Comparison of ENCODE assay signal across 1 cellular context in the genomic region with DNA sequence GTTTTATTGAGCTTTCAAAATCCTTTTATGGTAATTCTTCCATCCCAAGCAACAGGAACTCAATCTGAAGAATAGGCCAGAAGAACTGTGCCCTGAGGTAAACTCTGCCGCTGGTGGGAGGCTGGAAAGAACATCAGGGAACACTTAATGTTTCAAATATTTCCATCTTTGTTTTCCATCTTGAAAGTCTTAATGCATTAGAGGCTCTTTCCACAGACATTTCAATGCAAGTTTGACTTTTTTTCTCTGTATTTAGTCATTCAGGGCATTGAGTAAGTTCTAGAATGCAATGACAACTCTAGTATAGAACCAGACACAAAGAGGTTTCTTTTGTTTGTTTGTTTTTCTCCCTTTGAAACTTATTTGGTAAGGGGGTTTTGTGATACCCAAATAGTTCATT.
TF ChIP-seq lines count a peak whose summit lies in the region.

No MANE protein-coding gene starts in this region.

TF ChIP-seq in GM12878, 131 proteins besides CTCF, POLR2A, EP300 and RAD21:
- peak; percentile 65 for TF ChIP-seq JUNB (IDR thresholded peaks at IDR 0.05)
- 0 out of 2 replicates have a peak, but pooled peaks have one; percentile 36 for TF ChIP-seq NFIC (IDR thresholded peaks at IDR 0.05; ENCODE audit: low read depth, low read length)
- no peak for TF ChIP-seq NKRF (conservative IDR thresholded peaks at IDR 0.05)
